In genomic region chr19:34426096-34426661, GRCh38 we compare ENCODE assay signal across 27 cellular contexts. TPM values are rescaled to one million over a fixed set of nuclear protein-coding genes. Genes with fewer than 3 reads are reported as not detected.
DNase-seq lines count a peak whose midpoint lies in the region; ATAC-seq and TF ChIP-seq lines count a peak whose summit lies in the region.
"Had no signal": no experiment of that assay in that cellular context is flagged by ENCODE, and none has a peak within 500 bp of the region (broad histone marks: within the 10 kb centered on the region; RNA-seq: fewer than 3 reads in every experiment).

No MANE protein-coding gene starts in this region.

- H3K9ac ChIP-seq in mesenchymal stem cell (ENCODE audit: low read length), result no peak overlapping the region

- no peak overlapping the region for H2BK120ac ChIP-seq in mesenchymal stem cell (ENCODE audit: low read depth, low read length)

- H2AFZ ChIP-seq in mesenchymal stem cell (ENCODE audit: low read depth, low read length), result no peak overlapping the region

- POLR2A ChIA-PET in activated CD8-positive, alpha-beta T cell treated with anti-CD3 and anti-CD28 coated beads for 36 hours (lab: Charles Lee), result interaction anchor here (1.0 to 2.4 kb wide), 3 partner anchors 21 to 58 kb away, joined by 3 to 8 read pairs (median 3); no protein-coding TSS in a partner anchor

- H3K4me3 Mint-ChIP-seq in activated naive CD4-positive, alpha-beta T cell treated with anti-CD3 and anti-CD28 coated beads, Interleukin-2, amount 50 U/mL, for 24 hours, result no peak overlapping the region
- no peak overlapping the region for H3K4me3 Mint-ChIP-seq in activated naive CD4-positive, alpha-beta T cell treated with anti-CD3 and anti-CD28 coated beads for 36 hours
- H3K4me3 Mint-ChIP-seq in activated CD8-positive, alpha-beta T cell treated with anti-CD3 and anti-CD28 coated beads for 36 hours, result peak overlapping the region; percentile 10
- H3K4me3 Mint-ChIP-seq: activated T-helper 17 cell treated with anti-CD3 and anti-CD28 coated beads, Interleukin-2, amount 50 U/mL, for 72 hours; stimulated activated naive CD8-positive, alpha-beta T cell treated with anti-CD3 and anti-CD28 coated beads, Interleukin-15, amount 100 ng/mL, for 72 hours had no signal

- H3K27ac Mint-ChIP-seq in activated naive CD4-positive, alpha-beta T cell treated with anti-CD3 and anti-CD28 coated beads, Interleukin-2, amount 50 U/mL, for 24 hours, result peak overlapping the region; percentile 73
- H3K27ac Mint-ChIP-seq in activated naive CD4-positive, alpha-beta T cell treated with anti-CD3 and anti-CD28 coated beads for 36 hours, result no peak overlapping the region
- peak overlapping the region; percentile 66 for H3K27ac Mint-ChIP-seq in activated CD8-positive, alpha-beta T cell treated with anti-CD3 and anti-CD28 coated beads for 36 hours
- H3K27ac Mint-ChIP-seq: activated naive CD8-positive, alpha-beta T cell; activated T-helper 17 cell treated with anti-CD3 and anti-CD28 coated beads, Interleukin-2, amount 50 U/mL, for 72 hours; T-cell had no signal

- no peak overlapping the region for H3K14ac ChIP-seq in mesenchymal stem cell (ENCODE audit: low read length in 2 of 2)

- H2AK5ac ChIP-seq in mesenchymal stem cell (ENCODE audit: low read length, severe bottlenecking), result no peak overlapping the region

- no peak overlapping the region for H2BK12ac ChIP-seq in mesenchymal stem cell (ENCODE audit: low read length in 2 of 2)

- H2BK15ac ChIP-seq in mesenchymal stem cell (ENCODE audit: low read depth, poor library complexity, severe bottlenecking), result no peak overlapping the region

- no peaks in the 10 kb centered on the region for H3K9me3 Mint-ChIP-seq in activated naive CD4-positive, alpha-beta T cell treated with anti-CD3 and anti-CD28 coated beads, Interleukin-2, amount 50 U/mL, for 24 hours
- H3K9me3 Mint-ChIP-seq in activated naive CD4-positive, alpha-beta T cell treated with anti-CD3 and anti-CD28 coated beads for 36 hours, result no peaks in the 10 kb centered on the region
- H3K9me3 Mint-ChIP-seq in activated CD8-positive, alpha-beta T cell treated with anti-CD3 and anti-CD28 coated beads for 36 hours, result no peaks in the 10 kb centered on the region
- H3K9me3 Mint-ChIP-seq: activated T-helper 17 cell treated with anti-CD3 and anti-CD28 coated beads, Interleukin-2, amount 50 U/mL, for 72 hours; stimulated activated naive CD8-positive, alpha-beta T cell treated with anti-CD3 and anti-CD28 coated beads, Interleukin-15, amount 100 ng/mL, for 72 hours; T-cell had no signal

- H3K36me3 ChIP-seq in mesenchymal stem cell (ENCODE audit: control insufficient read depth in 1 of 2, insufficient read depth in 2 of 2, low read depth in 1 of 2, low read length in 2 of 2), result peaks cover 1 to 13% of the 10 kb centered on the region in 2 experiments
- H3K36me3 ChIP-seq: cardiac muscle cell, colonic mucosa, neutrophil had no signal

- intact Hi-C loops in activated naive CD4-positive, alpha-beta T cell treated with anti-CD3 and anti-CD28 coated beads for 36 hours (cut with micrococcal nuclease), result no loop called here
- intact Hi-C loops in activated CD8-positive, alpha-beta T cell treated with anti-CD3 and anti-CD28 coated beads for 36 hours (cut with micrococcal nuclease), result no loop called here

- no peak overlapping the region for H2BK5ac ChIP-seq in mesenchymal stem cell (ENCODE audit: low read depth, low read length, poor library complexity, severe bottlenecking)

- DNase-seq in activated naive CD4-positive, alpha-beta T cell treated with anti-CD3 and anti-CD28 coated beads for 36 hours, result no peak
- DNase-seq in activated CD8-positive, alpha-beta T cell treated with anti-CD3 and anti-CD28 coated beads for 36 hours, result no peak
- DNase-seq in mesenchymal stem cell (no peak), NCI-H2081 treated with DMSO at 0.1 percent for 48 hours (lab: John Stamatoyannopoulos, UW) (no peak), COLO829 (ENCODE audit: low spot score) (no peak)
- DNase-seq: ACHN; activated CD8-positive, alpha-beta memory T cell treated with anti-CD3 and anti-CD28 coated beads, Interleukin-2, amount 50 U/mL, for 4 hours; Caco-2; colonic mucosa; effector CD8-positive, alpha-beta T cell; Kasumi-1; NCI-H1417 treated with DMSO at 0.1 percent for 48 hours; NCI-H2029 treated with DMSO at 0.1 percent for 48 hours; NCI-H345; NCI-H748 treated with DMSO at 0.1 percent for 48 hours; right cardiac atrium; stimulated activated CD4-positive, alpha-beta T cell treated with anti-CD3 and anti-CD28 coated beads, Interleukin-1b, Interleukin-23, amount 100 ng/mL, for 48 hours; stimulated activated naive CD8-positive, alpha-beta T cell treated with anti-CD3 and anti-CD28 coated beads, Interleukin-15, amount 100 ng/mL, for 72 hours; T-cell had no signal

- H4K8ac ChIP-seq in mesenchymal stem cell (ENCODE audit: low read length), result no peak overlapping the region

- H3K36me3 Mint-ChIP-seq in activated naive CD4-positive, alpha-beta T cell treated with anti-CD3 and anti-CD28 coated beads, Interleukin-2, amount 50 U/mL, for 24 hours, result peaks cover 13% of the 10 kb centered on the region
- peaks cover 23% of the 10 kb centered on the region for H3K36me3 Mint-ChIP-seq in activated naive CD4-positive, alpha-beta T cell treated with anti-CD3 and anti-CD28 coated beads for 36 hours (ENCODE audit: low read depth)
- peaks cover 42% of the 10 kb centered on the region for H3K36me3 Mint-ChIP-seq in activated CD8-positive, alpha-beta T cell treated with anti-CD3 and anti-CD28 coated beads for 36 hours (ENCODE audit: low read depth)

- H3K4me3 ChIP-seq in mesenchymal stem cell (ENCODE audit: insufficient read depth in 1 of 2, low read depth in 1 of 2, low read length in 2 of 2), result no peak overlapping the region
- H3K4me3 ChIP-seq: ascending aorta, cardiac muscle cell, colonic mucosa had no signal

- H3K79me1 ChIP-seq in mesenchymal stem cell (replicated peaks; ENCODE audit: low read length, poor library complexity, severe bottlenecking), result peaks cover 5% of the 10 kb centered on the region

- 93% methylated on average over 8 of the region's 8 CpGs for WGBS in mesenchymal stem cell

- no peak overlapping the region for H3K4me2 ChIP-seq in mesenchymal stem cell (ENCODE audit: low read length, poor library complexity, severe bottlenecking)

- no peaks in the 10 kb centered on the region for H3K9me3 ChIP-seq in mesenchymal stem cell (ENCODE audit: control insufficient read depth, low read length)
- H3K9me3 ChIP-seq: ascending aorta, Caco-2, colonic mucosa, neutrophil had no signal

- H3K4me1 ChIP-seq in mesenchymal stem cell (ENCODE audit: control insufficient read depth, insufficient read depth, low read depth, low read length), result peaks cover 6% of the 10 kb centered on the region

- no peak overlapping the region for H3K18ac ChIP-seq in mesenchymal stem cell (ENCODE audit: low read depth in 1 of 2, low read length in 2 of 2)

- H3K27ac ChIP-seq in mesenchymal stem cell (ENCODE audit: low read length, poor library complexity, severe bottlenecking), result no peak overlapping the region
- H3K27ac ChIP-seq: ascending aorta, cardiac muscle cell, colonic mucosa, neutrophil had no signal

- peaks cover 21% of the 10 kb centered on the region for H3K4me1 Mint-ChIP-seq in activated naive CD4-positive, alpha-beta T cell treated with anti-CD3 and anti-CD28 coated beads, Interleukin-2, amount 50 U/mL, for 24 hours
- H3K4me1 Mint-ChIP-seq in activated naive CD4-positive, alpha-beta T cell treated with anti-CD3 and anti-CD28 coated beads for 36 hours (ENCODE audit: low read depth), result peaks cover 18% of the 10 kb centered on the region
- H3K4me1 Mint-ChIP-seq in activated CD8-positive, alpha-beta T cell treated with anti-CD3 and anti-CD28 coated beads for 36 hours (ENCODE audit: low read depth), result peaks cover 19% of the 10 kb centered on the region

- ATAC-seq in activated CD8-positive, alpha-beta T cell treated with anti-CD3 and anti-CD28 coated beads for 36 hours, result no peak
- ATAC-seq in HG03432 (IDR thresholded peaks at IDR 0.05; ENCODE audit: unreplicated experiment), result no peak
- ATAC-seq: activated T-helper 17 cell treated with anti-CD3 and anti-CD28 coated beads, Interleukin-2, amount 50 U/mL, for 72 hours; HCT116; right cardiac atrium; stimulated activated naive CD8-positive, alpha-beta T cell treated with anti-CD3 and anti-CD28 coated beads, Interleukin-15, amount 100 ng/mL, for 72 hours; T-cell had no signal

- peak overlapping the region; percentile 16 for H4K91ac ChIP-seq in mesenchymal stem cell (ENCODE audit: low read length)

- no peak for TF ChIP-seq CTCF in activated CD8-positive, alpha-beta T cell treated with anti-CD3 and anti-CD28 coated beads for 36 hours (IDR thresholded peaks at IDR 0.05)

- H3K27me3 Mint-ChIP-seq in activated naive CD4-positive, alpha-beta T cell treated with anti-CD3 and anti-CD28 coated beads, Interleukin-2, amount 50 U/mL, for 24 hours, result no peaks in the 10 kb centered on the region
- H3K27me3 Mint-ChIP-seq in activated naive CD4-positive, alpha-beta T cell treated with anti-CD3 and anti-CD28 coated beads for 36 hours (ENCODE audit: low read depth), result no peaks in the 10 kb centered on the region
- H3K27me3 Mint-ChIP-seq in activated CD8-positive, alpha-beta T cell treated with anti-CD3 and anti-CD28 coated beads for 36 hours, result no peaks in the 10 kb centered on the region
- H3K27me3 Mint-ChIP-seq: activated naive CD8-positive, alpha-beta T cell; activated T-helper 17 cell treated with anti-CD3 and anti-CD28 coated beads, Interleukin-2, amount 50 U/mL, for 72 hours; stimulated activated naive CD8-positive, alpha-beta T cell treated with anti-CD3 and anti-CD28 coated beads, Interleukin-15, amount 100 ng/mL, for 72 hours; T-cell had no signal

- CTCF ChIA-PET in activated naive CD4-positive, alpha-beta T cell treated with anti-CD3 and anti-CD28 coated beads for 36 hours (lab: Charles Lee), result interaction anchor here (0.8 to 1.6 kb wide), 2 partner anchors 14 to 41 kb away, joined by 3 to 4 read pairs; no protein-coding TSS in a partner anchor
- CTCF ChIA-PET in activated CD8-positive, alpha-beta T cell treated with anti-CD3 and anti-CD28 coated beads for 36 hours (lab: Charles Lee), result no interaction called here

- no peak overlapping the region for H3K23ac ChIP-seq in mesenchymal stem cell (ENCODE audit: low read length in 2 of 2)

- no peaks in the 10 kb centered on the region for H3K27me3 ChIP-seq in mesenchymal stem cell (ENCODE audit: control insufficient read depth in 1 of 2, insufficient read depth in 1 of 2, low read length in 2 of 2)
- H3K27me3 ChIP-seq: ascending aorta, cardiac muscle cell, colonic mucosa, neutrophil had no signal

- no peak overlapping the region for H3K4ac ChIP-seq in mesenchymal stem cell (ENCODE audit: low read depth in 1 of 2, low read length in 2 of 2)

RNA-seq across cellular contexts. Expression of gene UBA2, which starts 2.0 kb away (rescaled TPM):
- total RNA-seq in activated naive CD4-positive, alpha-beta T cell treated with anti-CD3 and anti-CD28 coated beads for 36 hours, result 100 to 1,000 TPM; 134 to 135 TPM
- 100 to 1,000 TPM; 134 to 149 TPM for total RNA-seq in activated CD8-positive, alpha-beta T cell treated with anti-CD3 and anti-CD28 coated beads for 36 hours
- polyA plus RNA-seq in mesenchymal stem cell (2013, experiment 1 of 2), result 80.7 TPM
- 81.9 TPM for polyA plus RNA-seq in mesenchymal stem cell (2013, experiment 2 of 2)

RNA-seq across cellular contexts. Expression of gene PDCD2L, which starts 22.0 kb away (rescaled TPM):
- 10 to 100 TPM; 24.8 to 34.1 TPM for total RNA-seq in activated naive CD4-positive, alpha-beta T cell treated with anti-CD3 and anti-CD28 coated beads for 36 hours
- total RNA-seq in activated CD8-positive, alpha-beta T cell treated with anti-CD3 and anti-CD28 coated beads for 36 hours, result 10 to 100 TPM; 39.9 to 42.1 TPM
- 6.0 TPM for polyA plus RNA-seq in mesenchymal stem cell (2013, experiment 1 of 2)
- polyA plus RNA-seq in mesenchymal stem cell (2013, experiment 2 of 2), result 5.9 TPM

RNA-seq across cellular contexts. Expression of gene WTIP, which starts 55.4 kb away (rescaled TPM):
- under 1 TPM; 0.81 to 0.89 TPM for total RNA-seq in activated naive CD4-positive, alpha-beta T cell treated with anti-CD3 and anti-CD28 coated beads for 36 hours
- total RNA-seq in activated CD8-positive, alpha-beta T cell treated with anti-CD3 and anti-CD28 coated beads for 36 hours, result under 1 TPM; 0.54 to 0.63 TPM
- 6.3 TPM for polyA plus RNA-seq in mesenchymal stem cell (2013, experiment 1 of 2)
- polyA plus RNA-seq in mesenchymal stem cell (2013, experiment 2 of 2), result 5.7 TPM
